In the genomic region with DNA sequence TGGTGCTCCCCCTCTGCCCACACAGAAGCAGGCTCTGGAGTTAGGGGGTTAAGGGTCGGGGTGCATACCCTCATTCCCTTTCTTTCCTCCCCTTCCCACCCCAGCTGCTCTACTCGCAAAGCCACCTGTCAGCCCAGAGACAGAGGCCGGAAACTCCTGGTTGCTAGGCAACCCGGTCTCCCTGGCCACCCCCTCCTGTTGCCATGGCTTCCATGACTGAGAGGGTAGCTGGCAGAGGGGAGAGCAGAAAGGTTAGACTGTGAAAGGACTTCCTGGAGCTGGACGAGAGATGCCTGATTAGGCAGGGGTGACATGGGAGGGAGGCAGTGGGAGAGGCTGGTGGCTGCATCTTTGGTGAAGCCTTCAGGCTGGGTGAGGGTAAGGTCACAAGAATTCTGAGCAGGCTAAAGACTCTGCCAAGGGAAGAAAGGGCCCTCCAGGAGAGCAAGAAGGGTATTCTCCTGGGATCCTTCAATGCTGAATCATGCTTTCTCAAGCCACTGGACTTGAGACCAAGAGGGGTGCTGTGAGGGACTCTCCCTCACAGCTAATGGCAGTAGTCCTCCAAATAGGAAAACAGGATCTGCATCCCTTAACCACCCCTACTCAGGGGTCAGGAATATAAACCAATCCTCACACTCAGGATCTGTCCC, we compare ENCODE assay signal across 1 cellular context.
A peak's percentile ranks its signal among the peaks of the same experiment; 100 is the strongest.
TF ChIP-seq lines count a peak whose summit lies in the region.

No MANE protein-coding gene starts in this region.

TF ChIP-seq in HepG2, 621 proteins besides CTCF, POLR2A, EP300 and RAD21:
- TF ChIP-seq ZNF296 (CRISPR knock-in tag; conservative IDR thresholded peaks at IDR 0.05) (no peak), CREM (IDR thresholded peaks at IDR 0.05) (no peak), CREM (CRISPR knock-in tag; IDR thresholded peaks at IDR 0.05) (no peak), NCOR1 (IDR thresholded peaks at IDR 0.05; ENCODE audit: borderline replicate concordance, low read length) (no peak), RFX1 (IDR thresholded peaks at IDR 0.05) (peak; percentile 73), RFX3 (CRISPR knock-in tag; IDR thresholded peaks at IDR 0.05) (peak; percentile 69), MXI1 (IDR thresholded peaks at IDR 0.05; ENCODE audit: borderline replicate concordance, low read depth, low read length) (peak; percentile 48; the same call in 1 of the 3 replicates), CREB3 (CRISPR knock-in tag; IDR thresholded peaks at IDR 0.05) (no peak), ZNF44 (CRISPR knock-in tag; IDR thresholded peaks at IDR 0.05) (no peak), CCDC6 (CRISPR knock-in tag; IDR thresholded peaks at IDR 0.05) (no peak), JARID2 (CRISPR knock-in tag; IDR thresholded peaks at IDR 0.05; ENCODE audit: insufficient replicate concordance) (no peak)
- TF ChIP-seq, protein P1, sequence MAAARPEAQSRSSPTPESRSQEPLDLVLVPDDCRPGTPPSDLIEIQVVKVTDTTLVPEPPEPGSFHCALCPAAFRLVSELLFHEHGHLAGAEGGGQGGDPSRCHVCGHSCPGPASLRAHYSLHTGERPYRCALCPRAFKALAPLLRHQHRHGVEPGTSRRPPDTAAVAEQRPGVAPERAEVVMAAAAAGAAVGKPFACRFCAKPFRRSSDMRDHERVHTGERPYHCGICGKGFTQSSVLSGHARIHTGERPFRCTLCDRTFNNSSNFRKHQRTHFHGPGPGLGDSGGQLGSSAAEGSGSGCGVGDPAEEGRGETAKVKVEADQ (CRISPR knock-in tag; IDR thresholded peaks at IDR 0.05; ENCODE audit: borderline replicate concordance), result no peak
TF ChIP-seq in HepG2: peak in this region for 3.
